ENCODE assay signal across 24 cellular contexts in the genomic region with DNA sequence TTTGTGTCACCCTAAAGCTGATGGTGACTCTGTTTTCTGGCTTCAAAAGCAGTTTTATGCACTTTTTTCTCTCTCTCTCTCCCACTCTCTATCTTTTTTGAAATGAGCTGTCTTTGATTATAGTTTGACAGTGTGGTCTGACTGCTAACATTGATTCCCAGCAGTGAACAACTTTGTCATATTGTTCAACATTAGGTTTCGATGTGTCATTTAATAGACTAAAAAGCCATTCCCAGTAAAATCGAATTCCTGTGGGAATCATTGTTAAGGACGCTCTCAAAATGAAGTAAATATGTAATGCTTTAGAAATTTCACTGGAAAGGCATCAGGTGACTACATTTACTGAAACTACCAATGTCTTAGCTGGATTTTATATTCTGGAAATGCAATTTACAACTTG.
"Had no signal": no experiment of that assay in that cellular context is flagged by ENCODE, and none has a peak within 500 bp of the region (broad histone marks: within the 10 kb centered on the region; RNA-seq: fewer than 3 reads in every experiment).

No MANE protein-coding gene starts in this region.

- H3K36me3 Mint-ChIP-seq: activated naive CD8-positive, alpha-beta T cell treated with anti-CD3 and anti-CD28 coated beads, Interleukin-2, amount 10 ng/mL, durations not matched to agents 7 days and 5 days; brain had no signal

- H3K4me3 Mint-ChIP-seq: activated CD8-positive, alpha-beta T cell treated with anti-CD3 and anti-CD28 coated beads for 36 hours; activated naive CD8-positive, alpha-beta T cell treated with anti-CD3 and anti-CD28 coated beads, Interleukin-2, amount 10 ng/mL, durations not matched to agents 7 days and 5 days; activated T-helper 17 cell treated with anti-CD3 and anti-CD28 coated beads, Interleukin-2, amount 50 U/mL, for 72 hours; brain; nephron progenitor cell; stimulated activated naive CD8-positive, alpha-beta T cell treated with anti-CD3 and anti-CD28 coated beads, Interleukin-15, Interleukin-2, amounts not matched to agents 100 ng/mL and 50 ng/mL, for 24 hours had no signal

- ATAC-seq: activated CD8-positive, alpha-beta T cell treated with anti-CD3 and anti-CD28 coated beads for 36 hours; activated T-helper 17 cell treated with anti-CD3 and anti-CD28 coated beads, Interleukin-2, amount 50 U/mL, for 72 hours; left cardiac atrium had no signal

- H3K4me1 Mint-ChIP-seq: activated naive CD8-positive, alpha-beta T cell treated with anti-CD3 and anti-CD28 coated beads, Interleukin-2, amount 10 ng/mL, durations not matched to agents 7 days and 5 days; activated T-helper 17 cell treated with anti-CD3 and anti-CD28 coated beads, Interleukin-2, amount 50 U/mL, for 72 hours had no signal

- H3K27me3 ChIP-seq: dorsolateral prefrontal cortex, tibial nerve had no signal

- H3K4me3 ChIP-seq: dorsolateral prefrontal cortex, tibial nerve had no signal

- H3K27ac ChIP-seq: dorsolateral prefrontal cortex, tibial nerve had no signal

- H3K9me3 Mint-ChIP-seq: nephron progenitor cell had no signal

- FAIRE-seq: colon, frontal cortex, urothelium cell line had no signal

- H3K9me3 ChIP-seq: tibial nerve had no signal

- H3K36me3 ChIP-seq: tibial nerve had no signal

- DNase-seq: activated CD4-positive, alpha-beta T cell treated with anti-CD3 and anti-CD28 coated beads for 48 hours; activated CD4-positive, CD25-positive, alpha-beta regulatory T cell; activated CD8-positive, alpha-beta T cell treated with anti-CD3 and anti-CD28 coated beads for 36 hours; activated naive CD4-positive, alpha-beta T cell treated with Interleukin-2 at 50 U/mL for 16 hours; activated naive CD8-positive, alpha-beta T cell treated with anti-CD3 and anti-CD28 coated beads, Interleukin-2, amount 10 ng/mL, durations not matched to agents 7 days and 5 days; activated T-cell treated with anti-CD3 and anti-CD28 coated beads, Interleukin-2, amount 50 U/mL, for 1 hour; central memory CD4-positive, alpha-beta T cell; dorsolateral prefrontal cortex; erythroblast; left cardiac atrium; midbrain; nephron progenitor cell; occipital lobe; posterior cingulate gyrus; retina; stimulated activated CD4-positive, alpha-beta T cell treated with anti-CD3 and anti-CD28 coated beads, Interleukin-2, amount 100 ng/mL, for 48 hours; T1000 had no signal

- H3K27me3 Mint-ChIP-seq: activated CD8-positive, alpha-beta T cell treated with anti-CD3 and anti-CD28 coated beads for 36 hours; activated naive CD8-positive, alpha-beta T cell treated with anti-CD3 and anti-CD28 coated beads, Interleukin-2, amount 10 ng/mL, durations not matched to agents 7 days and 5 days; activated T-helper 17 cell treated with anti-CD3 and anti-CD28 coated beads, Interleukin-2, amount 50 U/mL, for 72 hours; brain; stimulated activated naive CD8-positive, alpha-beta T cell treated with anti-CD3 and anti-CD28 coated beads, Interleukin-15, Interleukin-2, amounts not matched to agents 100 ng/mL and 50 ng/mL, for 24 hours had no signal

- H3K27ac Mint-ChIP-seq: activated CD8-positive, alpha-beta T cell treated with anti-CD3 and anti-CD28 coated beads for 36 hours; activated naive CD8-positive, alpha-beta T cell treated with anti-CD3 and anti-CD28 coated beads, Interleukin-2, amount 10 ng/mL, durations not matched to agents 7 days and 5 days; activated T-helper 17 cell treated with anti-CD3 and anti-CD28 coated beads, Interleukin-2, amount 50 U/mL, for 72 hours; brain; nephron progenitor cell; stimulated activated naive CD8-positive, alpha-beta T cell treated with anti-CD3 and anti-CD28 coated beads, Interleukin-15, Interleukin-2, amounts not matched to agents 100 ng/mL and 50 ng/mL, for 24 hours had no signal
